ENCODE assay signal across 15 cellular contexts in the genomic region with DNA sequence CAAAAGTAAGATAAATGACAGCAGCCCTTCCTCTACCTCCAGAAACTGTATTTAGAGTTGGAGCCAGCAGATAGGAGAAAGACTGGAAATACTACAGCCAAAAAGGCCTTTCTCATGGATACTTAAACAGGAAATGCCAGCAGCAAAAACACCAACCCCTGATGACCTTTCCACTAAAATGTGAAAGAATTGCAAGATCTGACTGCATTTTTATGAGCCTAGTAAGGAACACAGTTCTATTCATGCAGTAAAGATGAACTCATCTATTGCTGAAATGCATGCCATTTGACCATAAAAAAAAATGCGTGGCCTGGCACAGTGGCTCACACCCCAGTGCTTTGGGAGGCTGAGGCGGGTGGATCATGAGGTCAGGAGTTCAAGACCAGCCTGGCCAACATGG. TPM values are rescaled to one million over a fixed set of nuclear protein-coding genes. Genes with fewer than 3 reads are reported as not detected.
DNase-seq lines count a peak whose midpoint lies in the region; ATAC-seq and TF ChIP-seq lines count a peak whose summit lies in the region.
"Had no signal": no experiment of that assay in that cellular context is flagged by ENCODE, and none has a peak within 500 bp of the region (broad histone marks: within the 10 kb centered on the region; RNA-seq: fewer than 3 reads in every experiment).

No MANE protein-coding gene starts in this region.

- intact Hi-C loops in IMR-90 (cut with micrococcal nuclease), result loop anchor here (5.0 kb wide), 1 partner anchor 49 kb away; no protein-coding TSS in a partner anchor

- no peak overlapping the region for H2BK15ac ChIP-seq in IMR-90 (ENCODE audit: low read depth, low read length)

- H3K9me1 ChIP-seq in IMR-90 (ENCODE audit: insufficient read depth, low read length), result peaks cover 9% of the 10 kb centered on the region

- TF ChIP-seq CTCF in AG09309 (IDR thresholded peaks at IDR 0.05; ENCODE audit: control insufficient read depth, insufficient read depth, low read depth, low read length, missing control alignments) (no peak), IMR-90 (conservative IDR thresholded peaks at IDR 0.05; ENCODE audit: low read depth, low read length) (no peak)

- H3K79me1 ChIP-seq in IMR-90 (ENCODE audit: low read depth in 1 of 2, low read length in 2 of 2), result no peaks in the 10 kb centered on the region

- H4K8ac ChIP-seq in IMR-90 (ENCODE audit: low read depth in 2 of 2, low read length in 2 of 2), result peak overlapping the region; percentile 22 to 86; a peak in 2 of 4 replicates

- TF ChIP-seq RAD21 in IMR-90 (IDR thresholded peaks at IDR 0.05; ENCODE audit: low read length), result no peak

- no peak overlapping the region for H2AK5ac ChIP-seq in IMR-90 (ENCODE audit: low read depth, low read length)

- DNase-seq in AG09309 (ENCODE audit: low read depth) (peak; percentile 74), IMR-90 (peak; percentile 91), dermis blood vessel endothelial cell (peak; percentile 60), lung microvascular endothelial cell (ENCODE audit: low read depth in 2 of 2) (peak; percentile 41 to 58), middle frontal gyrus (ENCODE audit: extremely low spot score, low spot score) (no peak), caudate nucleus (lab: John Stamatoyannopoulos, UW) (no peak)
- DNase-seq: activated CD4-positive, alpha-beta memory T cell treated with anti-CD3 and anti-CD28 coated beads, Interleukin-2, amount 10 ng/mL, durations not matched to agents 7 days and 5 days; activated gamma-delta T cell treated with Interleukin-2 at 50 U/mL for 16 hours; GF-D8; left ventricle myocardium inferior; nucleus accumbens; OCI-M1 had no signal

- no peak overlapping the region for H4K91ac ChIP-seq in IMR-90 (ENCODE audit: insufficient read depth, low read depth, low read length)

- no peak overlapping the region for H3K9ac ChIP-seq in IMR-90 (ENCODE audit: low read depth, low read length)

- H3K27ac ChIP-seq in IMR-90 (ENCODE audit: insufficient read depth, low read length) (peak overlapping the region; percentile 8; the same call in 1 of the 2 replicates), caudate nucleus (ENCODE audit: low read depth, low read length) (no peak overlapping the region)
- H3K27ac ChIP-seq: C4-2B, left ventricle myocardium inferior had no signal

- H3K4me2 ChIP-seq in IMR-90 (ENCODE audit: low read depth, low read length), result peak overlapping the region; percentile 58; the same call in 1 of the 2 replicates

- no peak overlapping the region for H3K56ac ChIP-seq in IMR-90 (ENCODE audit: extremely low read depth, insufficient read depth, low read length)

- no peak overlapping the region for H4K5ac ChIP-seq in IMR-90 (ENCODE audit: low read depth, low read length)

- H3K14ac ChIP-seq in IMR-90 (replicated peaks; ENCODE audit: low read depth, low read length), result no peak overlapping the region

- no peak overlapping the region for H2AFZ ChIP-seq in IMR-90 (replicated peaks; ENCODE audit: low read length, poor library complexity)

- CTCF ChIA-PET in IMR-90 (lab: Yijun Ruan, JAX), result no interaction called here

- H3K23ac ChIP-seq in IMR-90 (ENCODE audit: low read depth, low read length), result no peak overlapping the region

- ATAC-seq in IMR-90 (ENCODE audit: low read depth), result peak; percentile 78
- no peak for ATAC-seq in HG02970 (IDR thresholded peaks at IDR 0.05; ENCODE audit: low FRiP score, unreplicated experiment)
- ATAC-seq in GM18505 (IDR thresholded peaks at IDR 0.05; ENCODE audit: unreplicated experiment), result no peak

- H4K20me1 ChIP-seq in IMR-90 (ENCODE audit: insufficient read depth, low read length), result no peaks in the 10 kb centered on the region

- peak overlapping the region; percentile 2; the same call in 1 of the 2 replicates for H3K4ac ChIP-seq in IMR-90 (ENCODE audit: low read depth, low read length)

- H2BK5ac ChIP-seq in IMR-90 (ENCODE audit: low read depth, low read length, poor library complexity, severe bottlenecking), result peak overlapping the region; percentile 73

- H3K9me3 ChIP-seq in IMR-90 (ENCODE audit: control insufficient read depth, insufficient read depth, low read length), result no peaks in the 10 kb centered on the region
- H3K9me3 ChIP-seq: left ventricle myocardium inferior had no signal

- dilution Hi-C loops in IMR-90 (cut with HindIII; ENCODE audit: low sequenced_read_pairs, unreplicated experiment), result no loop called here

- peak overlapping the region; percentile 44; the same call in 1 of the 2 replicates for H2BK20ac ChIP-seq in IMR-90 (ENCODE audit: low read depth, low read length)

- POLR2A ChIA-PET in IMR-90 (lab: Charles Lee; ENCODE audit: unreplicated experiment), result no interaction called here

- no peak overlapping the region for H3K18ac ChIP-seq in IMR-90 (ENCODE audit: low read depth, low read length)

- no peaks in the 10 kb centered on the region for H3K27me3 ChIP-seq in IMR-90 (ENCODE audit: control insufficient read depth, insufficient read depth, low read length)

- H2AK9ac ChIP-seq in IMR-90 (replicated peaks; ENCODE audit: low read depth, low read length, poor library complexity), result no peak overlapping the region

- TF ChIP-seq POLR2A in IMR-90 (IDR thresholded peaks at IDR 0.05; ENCODE audit: low read depth, low read length) (no peak), GM18505 (IDR thresholded peaks at IDR 0.05; ENCODE audit: borderline replicate concordance, extremely low read depth, insufficient read depth, insufficient read length) (no peak)

- in situ Hi-C loops in IMR-90 (cut with MboI; ENCODE audit: low sequenced_read_pairs), result no loop called here

- peaks cover 12% of the 10 kb centered on the region for H3K4me1 ChIP-seq in IMR-90 (ENCODE audit: control insufficient read depth, insufficient read depth, low read length)
- H3K4me1 ChIP-seq: left ventricle myocardium inferior had no signal

- peak overlapping the region; percentile 73; the same call in 1 of the 2 replicates for H2BK120ac ChIP-seq in IMR-90 (ENCODE audit: low read depth, low read length)

- no peaks in the 10 kb centered on the region for H3K36me3 ChIP-seq in IMR-90 (ENCODE audit: control insufficient read depth, insufficient read depth, low read length)
- H3K36me3 ChIP-seq: left ventricle myocardium inferior had no signal

- no TSS peak for BruUV-seq in IMR-90 (replicated peaks; lab: Mats Ljungman, UMichigan)

- H3K4me3 ChIP-seq in AG09309 (ENCODE audit: control insufficient read depth, low read depth, low read length), result no peak overlapping the region
- no peak overlapping the region for H3K4me3 ChIP-seq in IMR-90 (ENCODE audit: insufficient read depth, low read depth, low read length)
- H3K4me3 ChIP-seq: left ventricle myocardium inferior had no signal

- WGBS in IMR-90 (ENCODE audit: extremely low coverage in 2 of 2, insufficient read length in 1 of 2), 2 experiments, result no CpG with 5 or more reads among the region's 2 CpGs

TF ChIP-seq in IMR-90, 13 proteins besides CTCF, POLR2A, EP300 and RAD21:
- TF ChIP-seq CEBPB (IDR thresholded peaks at IDR 0.05; ENCODE audit: low read depth, low read length) (peak; percentile 87), MAFK (IDR thresholded peaks at IDR 0.05; ENCODE audit: low read depth, low read length) (peak; percentile 29; the same call in 1 of the 2 replicates), RFX5 (IDR thresholded peaks at IDR 0.05; ENCODE audit: low read depth, low read length) (no peak), BHLHE40 (IDR thresholded peaks at IDR 0.05; ENCODE audit: low read depth, low read length) (0 out of 2 replicates have a peak, but pooled peaks have one; percentile 38), FOS (IDR thresholded peaks at IDR 0.05; ENCODE audit: low read depth, low read length) (peak; percentile 56)

RNA-seq across cellular contexts. Expression of gene ABCG2, which starts 19.9 kb away (rescaled TPM):
- total RNA-seq in IMR-90 (2012; rRNA removed) (1.1 and 1.4 TPM in 2 replicates), dermis blood vessel endothelial cell (45.0 and 96.0 TPM in 2 replicates), lung microvascular endothelial cell (1.8 and 12.9 TPM in 2 replicates)
- polyA plus RNA-seq in IMR-90 (2012; rRNA removed), result 0.27 and 0.50 TPM in 2 replicates
- polyA plus RNA-seq in IMR-90 (2012; cell fraction: cytosol; rRNA removed), result 0.14 and 0.22 TPM in 2 replicates
- polyA plus RNA-seq in IMR-90 (2012; cell fraction: nucleus; rRNA removed; ENCODE audit: low replicate concordance), result 0.15 and 0.34 TPM in 2 replicates

Comparison
In these comparisons a context has a peak if more than half of its experiments do, and no peak if none do; other contexts are left out.
1. DNase-seq: peak in AG09309 (single experiment), IMR-90 (single experiment), dermis blood vessel endothelial cell (single experiment) and lung microvascular endothelial cell (2 of 2); none in middle frontal gyrus (single experiment) and caudate nucleus (0 of 61).